ENCODE assay signal across 33 cellular contexts in the genomic region with DNA sequence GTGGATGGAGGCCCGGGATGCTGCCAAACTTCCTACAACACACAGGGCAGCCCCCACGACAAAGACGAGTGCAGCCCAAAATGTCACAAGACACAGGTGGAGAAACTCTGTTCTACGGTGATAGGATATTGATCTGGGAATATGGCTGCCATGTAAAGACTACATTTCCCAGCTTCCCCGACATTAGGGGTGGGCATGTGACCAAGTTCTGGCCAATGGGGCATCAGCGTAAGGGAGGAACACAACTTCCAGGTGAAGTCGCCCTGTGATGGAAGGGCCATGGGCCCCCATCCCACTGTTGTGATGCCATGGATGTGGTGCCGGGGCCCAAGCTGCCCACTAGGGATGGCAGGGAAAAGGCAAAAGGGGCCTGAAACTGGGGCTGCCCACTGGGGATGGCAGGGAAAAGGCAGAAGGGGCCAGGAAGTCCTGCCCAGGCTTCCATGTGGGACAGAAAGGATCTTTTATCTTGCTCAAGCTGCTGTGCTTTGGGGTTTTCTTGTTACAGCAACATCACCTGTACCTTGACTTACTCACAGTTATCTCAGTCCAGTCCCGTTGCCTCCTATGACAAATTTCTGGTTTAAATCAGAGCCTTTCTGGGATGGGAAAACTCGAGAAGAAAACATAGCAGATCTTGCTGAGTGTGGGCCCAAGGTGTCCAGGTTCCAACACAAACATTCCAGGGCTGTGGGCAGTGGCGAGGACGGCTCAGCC. TPM values are rescaled to one million over a fixed set of nuclear protein-coding genes. Genes with fewer than 3 reads are reported as not detected.
DNase-seq lines count a peak whose midpoint lies in the region; ATAC-seq and TF ChIP-seq lines count a peak whose summit lies in the region.
"Had no signal": no experiment of that assay in that cellular context is flagged by ENCODE, and none has a peak within 500 bp of the region (broad histone marks: within the 10 kb centered on the region; RNA-seq: fewer than 3 reads in every experiment).

No MANE protein-coding gene starts in this region.

- H3K23ac ChIP-seq in neuronal stem cell (ENCODE audit: low read depth, low read length, poor library complexity), result no peak overlapping the region

- H3K18ac ChIP-seq in neuronal stem cell (ENCODE audit: low read length), result peak overlapping the region; percentile 30

- H3K9me3 ChIP-seq in SK-N-SH (no peaks in the 10 kb centered on the region), WERI-Rb-1 (ENCODE audit: severe bottlenecking) (peaks cover 4% of the 10 kb centered on the region), neuronal stem cell (replicated peaks in 1 of 2; ENCODE audit: control insufficient read depth in 2 of 2, insufficient read depth in 1 of 2, low read depth in 1 of 2, low read length in 2 of 2) (peaks cover 0 to 7% of the 10 kb centered on the region in 2 donors), right atrium auricular region (no peaks in the 10 kb centered on the region)
- H3K9me3 ChIP-seq: BE2C, SJSA1, testis, vagina had no signal

- POLR2A ChIA-PET in SK-N-SH (lab: Yijun Ruan, JAX) (no interaction called here), HEK293T (lab: Yijun Ruan, JAX) (interaction anchor here (0.8 kb wide), 1 partner anchor 9 kb away, joined by 3 read pairs; no protein-coding TSS in a partner anchor)

- H3K9me2 ChIP-seq in SK-N-SH, result no peaks in the 10 kb centered on the region

- no peak overlapping the region for H2BK15ac ChIP-seq in neuronal stem cell (ENCODE audit: low read length)

- no peaks in the 10 kb centered on the region for H3K36me3 Mint-ChIP-seq in activated naive CD8-positive, alpha-beta T cell treated with anti-CD3 and anti-CD28 coated beads for 36 hours
- H3K36me3 Mint-ChIP-seq: activated CD8-positive, alpha-beta memory T cell treated with anti-CD3 and anti-CD28 coated beads, Interleukin-2, amount 10 ng/mL, durations not matched to agents 7 days and 5 days; neural progenitor cell had no signal

- no peak for TF ChIP-seq EP300 in SK-N-SH (IDR thresholded peaks at IDR 0.05; ENCODE audit: borderline replicate concordance in 1 of 2, low read depth in 1 of 2, low read length in 1 of 2)

- H2AK5ac ChIP-seq in neuronal stem cell (ENCODE audit: low read depth, low read length), result peak overlapping the region; percentile 68

- peak; percentile 68 for DNase-seq in SK-N-SH
- peak; percentile 59 for DNase-seq in HEK293T (ENCODE audit: extremely low spot score)
- peak; percentile 46 for DNase-seq in WERI-Rb-1
- no peak for DNase-seq in neuronal stem cell (ENCODE audit: low spot score)
- DNase-seq in NCI-H1417 treated with DMSO at 0.1 percent for 48 hours (lab: John Stamatoyannopoulos, UW), result no peak
- DNase-seq in activated naive CD8-positive, alpha-beta T cell treated with anti-CD3 and anti-CD28 coated beads for 36 hours, result no peak
- DNase-seq in right atrium auricular region (ENCODE audit: low spot score), result no peak
- DNase-seq: activated CD4-positive, alpha-beta T cell treated with anti-CD3 and anti-CD28 coated beads, Interleukin-2, amount 50 U/mL, for 4 hours; activated CD8-positive, alpha-beta memory T cell treated with anti-CD3 and anti-CD28 coated beads, Interleukin-2, amount 10 ng/mL, durations not matched to agents 7 days and 5 days; activated gamma-delta T cell treated with Interleukin-2 at 50 U/mL for 16 hours; activated T-cell treated with anti-CD3 and anti-CD28 coated beads, Interleukin-2, amount 50 U/mL, for 48 hours; BE2C; central memory CD4-positive, alpha-beta T cell; glutamatergic neuron; left ventricle myocardium inferior; NCI-H1436; NCI-H2081; NCI-H2227 treated with DMSO at 0.1 percent for 48 hours; NCI-H69; OCI-M1; spleen; stimulated activated CD4-positive, alpha-beta T cell treated with anti-CD3 and anti-CD28 coated beads, Interleukin-2, amount 100 ng/mL, for 24 hours; stimulated activated naive CD8-positive, alpha-beta T cell treated with anti-CD3 and anti-CD28 coated beads, Interleukin-15, Interleukin-2, amounts not matched to agents 100 U/mL and 50 U/mL, for 24 hours; testis had no signal

- no peaks in the 10 kb centered on the region for H3F3A ChIP-seq in SK-N-SH (replicated peaks; ENCODE audit: insufficient read depth)

- H3K4me2 ChIP-seq in SK-N-SH, result no peak overlapping the region
- H3K4me2 ChIP-seq in neuronal stem cell (ENCODE audit: insufficient read depth, low read length, poor library complexity, severe bottlenecking), result no peak overlapping the region
- H3K4me2 ChIP-seq: neural progenitor cell had no signal

- CTCF ChIA-PET in SK-N-SH (lab: Yijun Ruan, JAX) (interaction anchor here (2.9 kb wide), 1 partner anchor 9 kb away, joined by 22 read pairs; no protein-coding TSS in a partner anchor), HEK293T (lab: Yijun Ruan, JAX) (no interaction called here)

- no peak overlapping the region for H4K91ac ChIP-seq in neuronal stem cell (ENCODE audit: low read depth, low read length, poor library complexity)

- H3K4me1 ChIP-seq in SK-N-SH (ENCODE audit: control insufficient read depth in 1 of 2, insufficient read depth in 2 of 2, low read depth in 1 of 2, low read length in 1 of 2) (no peaks in the 10 kb centered on the region; a peak in 1 of 4 replicates), neuronal stem cell (ENCODE audit: control insufficient read depth in 2 of 2, insufficient read depth in 1 of 2, low read depth in 1 of 2, low read length in 2 of 2) (no peaks in the 10 kb centered on the region), right atrium auricular region (no peaks in the 10 kb centered on the region)
- H3K4me1 ChIP-seq: parathyroid adenoma, SJSA1, testis, vagina had no signal

- no peaks in the 10 kb centered on the region for H3K4me1 Mint-ChIP-seq in activated naive CD8-positive, alpha-beta T cell treated with anti-CD3 and anti-CD28 coated beads for 36 hours
- H3K4me1 Mint-ChIP-seq: activated CD8-positive, alpha-beta memory T cell treated with anti-CD3 and anti-CD28 coated beads, Interleukin-2, amount 10 ng/mL, durations not matched to agents 7 days and 5 days; neural progenitor cell had no signal

- H2AFZ ChIP-seq in SK-N-SH (ENCODE audit: low read depth) (no peak overlapping the region), neuronal stem cell (ENCODE audit: low read length) (no peak overlapping the region)
- H2AFZ ChIP-seq: neural progenitor cell, parathyroid adenoma had no signal

- H2BK120ac ChIP-seq in neuronal stem cell (ENCODE audit: low read depth, low read length), result no peak overlapping the region

- no peak overlapping the region for H3K14ac ChIP-seq in neuronal stem cell (ENCODE audit: low read length)

- 33% methylated on average over 10 of the region's 12 CpGs for WGBS in SK-N-SH (ENCODE audit: low lambda C conversion rate)
- no CpG with 5 or more reads among the region's 12 CpGs for WGBS in neuronal stem cell (ENCODE audit: extremely low coverage in 2 of 2, insufficient read length in 2 of 2, insufficient replicate concordance in 1 of 2), 2 donors

- no peak overlapping the region for H2BK12ac ChIP-seq in neuronal stem cell (ENCODE audit: low read length)

- TF ChIP-seq CTCF in SK-N-SH (IDR thresholded peaks at IDR 0.05) (no peak), WERI-Rb-1 (IDR thresholded peaks at IDR 0.05; ENCODE audit: low read depth, low read length) (no peak), right atrium auricular region (IDR thresholded peaks at IDR 0.05) (no peak)

- H4K20me1 ChIP-seq in SK-N-SH (ENCODE audit: insufficient read depth), result no peaks in the 10 kb centered on the region

- H3K4me3 Mint-ChIP-seq in activated naive CD8-positive, alpha-beta T cell treated with anti-CD3 and anti-CD28 coated beads for 36 hours, result no peak overlapping the region
- H3K4me3 Mint-ChIP-seq: activated CD8-positive, alpha-beta memory T cell treated with anti-CD3 and anti-CD28 coated beads, Interleukin-2, amount 10 ng/mL, durations not matched to agents 7 days and 5 days; neural progenitor cell had no signal

- H3K27ac ChIP-seq in SK-N-SH (ENCODE audit: low read depth in 2 of 2, low read length in 1 of 2) (no peak overlapping the region), WERI-Rb-1 (no peak overlapping the region), neuronal stem cell (replicated peaks; ENCODE audit: low read length) (no peak overlapping the region), right atrium auricular region (no peak overlapping the region)
- H3K27ac ChIP-seq: left ventricle myocardium inferior, neural progenitor cell, parathyroid adenoma, RWPE1, SJSA1, spleen, testis, vagina had no signal

- peaks cover 6% of the 10 kb centered on the region for H3K27me3 Mint-ChIP-seq in activated naive CD8-positive, alpha-beta T cell treated with anti-CD3 and anti-CD28 coated beads for 36 hours
- H3K27me3 Mint-ChIP-seq: activated CD8-positive, alpha-beta memory T cell treated with anti-CD3 and anti-CD28 coated beads, Interleukin-2, amount 10 ng/mL, durations not matched to agents 7 days and 5 days had no signal

- no peaks in the 10 kb centered on the region for H3K27me3 ChIP-seq in SK-N-SH (ENCODE audit: insufficient read depth)
- H3K27me3 ChIP-seq in WERI-Rb-1 (ENCODE audit: insufficient read depth, low read depth, severe bottlenecking), result no peaks in the 10 kb centered on the region
- peaks cover 0 to 11% (median 0%) of the 10 kb centered on the region in 3 experiments for H3K27me3 ChIP-seq in neuronal stem cell (ENCODE audit: control insufficient read depth in 3 of 3, insufficient read depth in 3 of 3, low read depth in 1 of 3, low read length in 3 of 3)
- H3K27me3 ChIP-seq in right atrium auricular region, result no peaks in the 10 kb centered on the region
- H3K27me3 ChIP-seq: BE2C, testis, vagina had no signal

- ATAC-seq in SK-N-SH treated with all-trans-retinoic acid at 6 μM for 48 hours, result no peak
- ATAC-seq: activated CD4-positive, CD25-positive, alpha-beta regulatory T cell treated with anti-CD3 and anti-CD28 coated beads, Interleukin-2, amount 50 U/mL, for 24 hours; activated CD8-positive, alpha-beta memory T cell treated with anti-CD3 and anti-CD28 coated beads, Interleukin-2, amount 10 ng/mL, durations not matched to agents 7 days and 5 days; right cardiac atrium; stimulated activated naive CD8-positive, alpha-beta T cell treated with anti-CD3 and anti-CD28 coated beads, Interleukin-15, Interleukin-2, amounts not matched to agents 100 U/mL and 50 U/mL, for 24 hours had no signal

- H3K27ac Mint-ChIP-seq in activated naive CD8-positive, alpha-beta T cell treated with anti-CD3 and anti-CD28 coated beads for 36 hours, result no peak overlapping the region
- H3K27ac Mint-ChIP-seq: activated CD8-positive, alpha-beta memory T cell treated with anti-CD3 and anti-CD28 coated beads, Interleukin-2, amount 10 ng/mL, durations not matched to agents 7 days and 5 days; neural progenitor cell had no signal

- H3K79me1 ChIP-seq in neuronal stem cell (ENCODE audit: low read depth, low read length), result no peaks in the 10 kb centered on the region

- no peaks in the 10 kb centered on the region for H3K36me3 ChIP-seq in SK-N-SH (replicated peaks in 1 of 2; ENCODE audit: control insufficient read depth in 1 of 2, insufficient read depth in 2 of 2, low read length in 1 of 2)
- H3K36me3 ChIP-seq in WERI-Rb-1, result no peaks in the 10 kb centered on the region
- no peaks in the 10 kb centered on the region for H3K36me3 ChIP-seq in neuronal stem cell (replicated peaks in 1 of 2; ENCODE audit: control insufficient read depth in 2 of 2, insufficient read depth in 2 of 2, low read length in 2 of 2)
- no peaks in the 10 kb centered on the region for H3K36me3 ChIP-seq in right atrium auricular region
- H3K36me3 ChIP-seq: BE2C, left ventricle myocardium inferior, neural progenitor cell, SJSA1, spleen, vagina had no signal

- no peak overlapping the region for H3K9ac ChIP-seq in SK-N-SH
- H3K9ac ChIP-seq in neuronal stem cell (ENCODE audit: low read depth, low read length, poor library complexity), result no peak overlapping the region
- H3K9ac ChIP-seq: neural progenitor cell, parathyroid adenoma had no signal

- H3K79me2 ChIP-seq in SK-N-SH (ENCODE audit: insufficient read depth), result no peaks in the 10 kb centered on the region
- H3K79me2 ChIP-seq: parathyroid adenoma had no signal

- no peak overlapping the region for H2BK5ac ChIP-seq in neuronal stem cell (ENCODE audit: low read length)

- TF ChIP-seq RAD21 in SK-N-SH (IDR thresholded peaks at IDR 0.05; ENCODE audit: low read length), result no peak

- no peaks in the 10 kb centered on the region for H3K9me3 Mint-ChIP-seq in activated naive CD8-positive, alpha-beta T cell treated with anti-CD3 and anti-CD28 coated beads for 36 hours

- H3K4me3 ChIP-seq in SK-N-SH (ENCODE audit: low read depth in 2 of 2, low read length in 1 of 2) (no peak overlapping the region), WERI-Rb-1 (ENCODE audit: low read depth, low read length) (no peak overlapping the region), neuronal stem cell (ENCODE audit: low read length in 2 of 2) (no peak overlapping the region), right atrium auricular region (no peak overlapping the region)
- H3K4me3 ChIP-seq: left ventricle myocardium inferior, neural progenitor cell, SJSA1, spleen, testis, vagina had no signal

- H4K8ac ChIP-seq in neuronal stem cell (ENCODE audit: low read depth, low read length), result no peak overlapping the region

- no peak overlapping the region for H3K4ac ChIP-seq in neuronal stem cell (ENCODE audit: low read length)

RNA-seq across cellular contexts. Expression of a gene that starts 9.7 kb away (rescaled TPM):
- 0.15 and 0.36 TPM in 2 replicates for polyA plus RNA-seq in SK-N-SH (2012; rRNA removed)
- 0.09 and 0.26 TPM in 2 replicates for polyA plus RNA-seq in SK-N-SH (2012; cell fraction: cytosol; rRNA removed)
- polyA plus RNA-seq in SK-N-SH (2012; cell fraction: nucleus; rRNA removed), result 0.21 and 0.25 TPM in 2 replicates
- 7.7 TPM for polyA plus RNA-seq in neuronal stem cell (2013, experiment 1 of 2)
- polyA plus RNA-seq in neuronal stem cell (2013, experiment 2 of 2), result 7.2 TPM
- total RNA-seq in activated naive CD8-positive, alpha-beta T cell treated with anti-CD3 and anti-CD28 coated beads for 36 hours, result not detected
- 1 to 10 TPM; 2.6 to 3.1 TPM for total RNA-seq in right atrium auricular region
- total RNA-seq: activated CD8-positive, alpha-beta memory T cell treated with anti-CD3 and anti-CD28 coated beads, Interleukin-2, amount 10 ng/mL, durations not matched to agents 7 days and 5 days; SJSA1; T-helper 1 cell treated with Interleukin-12 subunit alpha and Interleukin-12 subunit beta and Interleukin-4 antibody, amounts not matched to agents 30 ng/mL and 1 ng/mL, for 36 hours had no signal

Comparison
In these comparisons a context has a peak if more than half of its experiments do, and no peak if none do; other contexts are left out.
1. DNase-seq: peak in SK-N-SH (single experiment), HEK293T (single experiment) and WERI-Rb-1 (single experiment); none in neuronal stem cell (single experiment), NCI-H1417 treated with DMSO at 0.1 percent for 48 hours (single experiment), activated naive CD8-positive, alpha-beta T cell treated with anti-CD3 and anti-CD28 coated beads for 36 hours (single experiment) and right atrium auricular region (single experiment).